Comparison of ENCODE assay signal across 8 cellular contexts in genomic region chr5:115543365-115543700, GRCh38. TPM values are rescaled to one million over a fixed set of nuclear protein-coding genes. Genes with fewer than 3 reads are reported as not detected.
DNase-seq lines count a peak whose midpoint lies in the region; ATAC-seq and TF ChIP-seq lines count a peak whose summit lies in the region.

No MANE protein-coding gene starts in this region.

- H3K27me3 Mint-ChIP-seq in activated T-helper 1 cell treated with anti-CD3 and anti-CD28 coated beads, Interleukin-12 subunit alpha, Interleukin-12 subunit beta, Interleukin-2, Interleukin-4 antibody, amounts not matched to agents 30 ng/mL and 10 ng/mL and 1 ng/mL, durations not matched to agents 14 hours and 24 hours and 36 hours (ENCODE audit: insufficient read depth): no peaks in the 10 kb centered on the region

- H3K4me3 ChIP-seq in iPS-20b (ENCODE audit: low read length): peak overlapping the region; percentile 96
- peak overlapping the region; percentile 61 to 95 (median 74) for H3K4me3 ChIP-seq in stomach

- no peak for ATAC-seq in GM18498 (IDR thresholded peaks at IDR 0.05; ENCODE audit: unreplicated experiment)

- H3K9me3 Mint-ChIP-seq in activated T-helper 1 cell treated with anti-CD3 and anti-CD28 coated beads, Interleukin-12 subunit alpha, Interleukin-12 subunit beta, Interleukin-2, Interleukin-4 antibody, amounts not matched to agents 30 ng/mL and 10 ng/mL and 1 ng/mL, durations not matched to agents 14 hours and 24 hours and 36 hours: peaks cover 10% of the 10 kb centered on the region

- TF ChIP-seq POLR2A in stomach (IDR thresholded peaks at IDR 0.05): no peak

- DNase-seq in NCI-H2029 treated with DMSO at 0.1 percent for 48 hours (lab: John Stamatoyannopoulos, UW) (peak; percentile 16), NCI-H2029 (lab: John Stamatoyannopoulos, UW) (no peak), stomach (no peak), LoVo (ENCODE audit: low spot score) (no peak)
- no peak for DNase-seq in activated T-helper 1 cell treated with anti-CD3 and anti-CD28 coated beads, Interleukin-12 subunit alpha, Interleukin-12 subunit beta, Interleukin-2, Interleukin-4 antibody, amounts not matched to agents 30 ng/mL and 10 ng/mL and 1 ng/mL, durations not matched to agents 14 hours and 24 hours and 36 hours (ENCODE audit: low spot score)
- DNase-seq in activated CD4-positive, alpha-beta T cell treated with anti-CD3 and anti-CD28 coated beads for 4 hours: no peak

- peak overlapping the region; percentile 99 for H3K4me3 Mint-ChIP-seq in activated T-helper 1 cell treated with anti-CD3 and anti-CD28 coated beads, Interleukin-12 subunit alpha, Interleukin-12 subunit beta, Interleukin-2, Interleukin-4 antibody, amounts not matched to agents 30 ng/mL and 10 ng/mL and 1 ng/mL, durations not matched to agents 14 hours and 24 hours and 36 hours

- peak overlapping the region; percentile 96 for H3K27ac Mint-ChIP-seq in activated T-helper 1 cell treated with anti-CD3 and anti-CD28 coated beads, Interleukin-12 subunit alpha, Interleukin-12 subunit beta, Interleukin-2, Interleukin-4 antibody, amounts not matched to agents 30 ng/mL and 10 ng/mL and 1 ng/mL, durations not matched to agents 14 hours and 24 hours and 36 hours

- TF ChIP-seq CTCF in stomach (IDR thresholded peaks at IDR 0.05): no peak

- H3K4me1 ChIP-seq in iPS-20b (ENCODE audit: insufficient read depth, low read length) (peaks cover 18% of the 10 kb centered on the region), stomach (peaks cover 22 to 49% (median 40%) of the 10 kb centered on the region in 4 donors)

- H3K27me3 ChIP-seq in iPS-20b (ENCODE audit: insufficient read depth, low read length): no peaks in the 10 kb centered on the region
- no peaks in the 10 kb centered on the region for H3K27me3 ChIP-seq in stomach

- peaks cover 48% of the 10 kb centered on the region for H3K36me3 ChIP-seq in iPS-20b (ENCODE audit: insufficient read depth, low read depth, low read length)
- H3K36me3 ChIP-seq in stomach: peaks cover 0 to 16% (median 5%) of the 10 kb centered on the region in 4 donors

- peaks cover 58% of the 10 kb centered on the region for H3K4me1 Mint-ChIP-seq in activated T-helper 1 cell treated with anti-CD3 and anti-CD28 coated beads, Interleukin-12 subunit alpha, Interleukin-12 subunit beta, Interleukin-2, Interleukin-4 antibody, amounts not matched to agents 30 ng/mL and 10 ng/mL and 1 ng/mL, durations not matched to agents 14 hours and 24 hours and 36 hours (ENCODE audit: low read depth)

- 4 to 24% (median 9%) methylated on average over 8 of the region's 8 CpGs for WGBS in stomach, 5 donors

- H3K9me3 ChIP-seq in iPS-20b (ENCODE audit: insufficient read depth, low read depth, low read length): peaks cover 13% of the 10 kb centered on the region
- H3K9me3 ChIP-seq in stomach: peaks cover 0 to 7% (median 6%) of the 10 kb centered on the region in 4 donors

- H3K9ac ChIP-seq in iPS-20b (ENCODE audit: low read depth, low read length): peak overlapping the region; percentile 97

- peaks cover 51% of the 10 kb centered on the region for H3K36me3 Mint-ChIP-seq in activated T-helper 1 cell treated with anti-CD3 and anti-CD28 coated beads, Interleukin-12 subunit alpha, Interleukin-12 subunit beta, Interleukin-2, Interleukin-4 antibody, amounts not matched to agents 30 ng/mL and 10 ng/mL and 1 ng/mL, durations not matched to agents 14 hours and 24 hours and 36 hours (ENCODE audit: low read depth)

- H3K27ac ChIP-seq in iPS-20b (ENCODE audit: low read length) (no peak overlapping the region), stomach (peak overlapping the region; percentile 63 to 99 (median 99))

- TF ChIP-seq EP300 in stomach (IDR thresholded peaks at IDR 0.05): no peak

- intact Hi-C loops in activated T-helper 1 cell treated with anti-CD3 and anti-CD28 coated beads, Interleukin-12 subunit alpha, Interleukin-12 subunit beta, Interleukin-2, Interleukin-4 antibody, amounts not matched to agents 30 ng/mL and 10 ng/mL and 1 ng/mL, durations not matched to agents 14 hours and 24 hours and 36 hours (cut with micrococcal nuclease): loop anchor here (5.0 kb wide), 1 partner anchor 166 kb away; no protein-coding TSS in a partner anchor
- intact Hi-C loops in stomach (cut with DNase I; ENCODE audit: low total_unique reads): no loop called here

RNA-seq across cellular contexts. Expression of gene FEM1C, which starts 1.2 kb away (rescaled TPM):
- total RNA-seq in activated T-helper 1 cell treated with anti-CD3 and anti-CD28 coated beads, Interleukin-12 subunit alpha, Interleukin-12 subunit beta, Interleukin-2, Interleukin-4 antibody, amounts not matched to agents 30 ng/mL and 10 ng/mL and 1 ng/mL, durations not matched to agents 14 hours and 24 hours and 36 hours: 13.9 and 14.5 TPM in 2 replicates
- 10 to 100 TPM; 20.0 to 55.6 (median 36.8) TPM for total RNA-seq in stomach
- polyA plus RNA-seq in stomach: 1 to 10 TPM; 5.9 to 8.1 (median 6.3) TPM

RNA-seq across cellular contexts. Expression of gene TICAM2, which starts 58.9 kb away (rescaled TPM):
- 0.59 and 1.1 TPM in 2 replicates for total RNA-seq in activated T-helper 1 cell treated with anti-CD3 and anti-CD28 coated beads, Interleukin-12 subunit alpha, Interleukin-12 subunit beta, Interleukin-2, Interleukin-4 antibody, amounts not matched to agents 30 ng/mL and 10 ng/mL and 1 ng/mL, durations not matched to agents 14 hours and 24 hours and 36 hours
- total RNA-seq in stomach: 1 to 10 TPM in 2 of 5 donors, not detected in 3; 2.4 to 9.9 TPM
- polyA plus RNA-seq in stomach: 1 to 10 TPM; 1.4 to 3.5 (median 2.3) TPM
